In genomic region chr16:2971134-2971984, GRCh38 we compare ENCODE assay signal across 2 cellular contexts.
TF ChIP-seq lines count a peak whose summit lies in the region.

No MANE protein-coding gene starts in this region.

TF ChIP-seq in SK-N-SH, 30 proteins besides CTCF, POLR2A, EP300 and RAD21 (continued from another document):
- TF ChIP-seq REST (IDR thresholded peaks at IDR 0.05; ENCODE audit: low read depth, low read length) (no peak), EZH2phosphoT487 (IDR thresholded peaks at IDR 0.05; ENCODE audit: borderline replicate concordance, low read depth) (no peak), GATA2 (CRISPR knock-in tag; IDR thresholded peaks at IDR 0.05) (no peak), GABPA (IDR thresholded peaks at IDR 0.05; ENCODE audit: low read depth) (no peak), TCF12 (IDR thresholded peaks at IDR 0.05) (no peak), USF1 (IDR thresholded peaks at IDR 0.05; ENCODE audit: borderline replicate concordance, low read depth) (no peak), RFX5 (IDR thresholded peaks at IDR 0.05; ENCODE audit: low read length) (no peak), TEAD4 (IDR thresholded peaks at IDR 0.05; ENCODE audit: borderline replicate concordance, insufficient read depth) (no peak), SMC3 (IDR thresholded peaks at IDR 0.05; ENCODE audit: low read depth, low read length) (no peak), JUND (IDR thresholded peaks at IDR 0.05) (no peak), MXI1 (IDR thresholded peaks at IDR 0.05; ENCODE audit: low read depth, low read length) (no peak)

TF ChIP-seq in SK-N-SH treated with all-trans-retinoic acid at 6 μM for 48 hours, 23 proteins besides CTCF, POLR2A, EP300 and RAD21 (continued from another document):
- no peak for TF ChIP-seq TSHZ2 (CRISPR knock-in tag; IDR thresholded peaks at IDR 0.05)
- no peak for TF ChIP-seq TOX (CRISPR knock-in tag; IDR thresholded peaks at IDR 0.05; ENCODE audit: borderline replicate concordance)
- TF ChIP-seq RARB (CRISPR knock-in tag; IDR thresholded peaks at IDR 0.05), result no peak
- TF ChIP-seq GLIS3 (CRISPR knock-in tag; IDR thresholded peaks at IDR 0.05), result no peak
- no peak for TF ChIP-seq CSRNP3 (CRISPR knock-in tag; IDR thresholded peaks at IDR 0.05)
- no peak for TF ChIP-seq CREB5 (CRISPR knock-in tag; IDR thresholded peaks at IDR 0.05; ENCODE audit: low read depth)
